ENCODE assay signal across 11 cellular contexts in genomic region chr14:67137744-67138371, GRCh38. TPM values are rescaled to one million over a fixed set of nuclear protein-coding genes. Genes with fewer than 3 reads are reported as not detected.
A peak's percentile ranks its signal among the peaks of the same experiment; 100 is the strongest.
DNase-seq lines count a peak whose midpoint lies in the region; ATAC-seq, FAIRE-seq and TF ChIP-seq lines count a peak whose summit lies in the region.
"Had no signal": no experiment of that assay in that cellular context is flagged by ENCODE, and none has a peak within 500 bp of the region (broad histone marks: within the 10 kb centered on the region; RNA-seq: fewer than 3 reads in every experiment).

No MANE protein-coding gene starts in this region.

- H3K4me2 ChIP-seq in A549 = no peak overlapping the region

- TF ChIP-seq EP300 in A549 (IDR thresholded peaks at IDR 0.05) = no peak

- ATAC-seq in A549 = no peak
- peak; percentile 26 for ATAC-seq in foreskin keratinocyte
- ATAC-seq in GM21381 (IDR thresholded peaks at IDR 0.05; ENCODE audit: unreplicated experiment) = no peak
- ATAC-seq in GM21529 (IDR thresholded peaks at IDR 0.05; ENCODE audit: unreplicated experiment) = no peak

- POLR2A ChIA-PET in A549 (lab: Yijun Ruan, JAX) = no interaction called here

- H3K27ac ChIP-seq in A549 = no peak overlapping the region
- no peak overlapping the region for H3K27ac ChIP-seq in foreskin keratinocyte

- H3K4me1 ChIP-seq in A549 = no peaks in the 10 kb centered on the region
- no peaks in the 10 kb centered on the region for H3K4me1 ChIP-seq in foreskin keratinocyte

- TF ChIP-seq POLR2A in A549 (IDR thresholded peaks at IDR 0.05; ENCODE audit: low read length) = no peak

- H3K9me3 ChIP-seq in A549 = no peaks in the 10 kb centered on the region

- H3K27me3 ChIP-seq in foreskin keratinocyte = no peaks in the 10 kb centered on the region

- peak; percentile 54 to 55 for TF ChIP-seq RAD21 in A549 (conservative IDR thresholded peaks at IDR 0.05 in 1 of 2, IDR thresholded peaks at IDR 0.05 in 1 of 2)

- no peak for FAIRE-seq in A549 (lab: Jason Lieb, UNC)

- TF ChIP-seq CTCF in A549 (IDR thresholded peaks at IDR 0.05) (peak; percentile 37; the same call in 2 of the 3 replicates), GM12864 (IDR thresholded peaks at IDR 0.05; ENCODE audit: low read depth, low read length, missing control alignments) (peak; percentile 34), foreskin keratinocyte (conservative IDR thresholded peaks at IDR 0.05) (peak; percentile 67)

- CTCF ChIA-PET in A549 (lab: Yijun Ruan, JAX) = interaction anchor here (0.8 to 1.1 kb wide), 4 partner anchors 13 to 735 kb away, joined by 3 to 4 read pairs (median 3); no protein-coding TSS in a partner anchor

- H3K4me3 ChIP-seq in A549 = no peak overlapping the region
- H3K4me3 ChIP-seq in GM12864 (ENCODE audit: low read depth, low read length) = no peak overlapping the region

- DNase-seq in A549 (ENCODE audit: low read depth in 1 of 2, low spot score in 1 of 2) = peak; percentile 11 to 21
- no peak for DNase-seq in GM12864 (ENCODE audit: low read depth)
- peak; percentile 65 for DNase-seq in RKO (ENCODE audit: low spot score)
- DNase-seq in foreskin keratinocyte = peak in 1 of 2 donors; percentile 2
- no peak for DNase-seq in kidney glomerular epithelial cell (lab: John Stamatoyannopoulos, UW)
- DNase-seq in NCI-H2227 treated with DMSO at 0.1 percent for 48 hours (lab: John Stamatoyannopoulos, UW) = no peak
- DNase-seq: activated CD8-positive, alpha-beta memory T cell treated with anti-CD3 and anti-CD28 coated beads for 24 hours; islet precursor cell had no signal

TF ChIP-seq in A549, 52 proteins besides CTCF, POLR2A, EP300 and RAD21:
- TF ChIP-seq ATOH8 (CRISPR knock-in tag; IDR thresholded peaks at IDR 0.05; ENCODE audit: low read depth) (no peak), NPAS2 (CRISPR knock-in tag; IDR thresholded peaks at IDR 0.05; ENCODE audit: borderline replicate concordance) (no peak), POLR2AphosphoS2 (conservative IDR thresholded peaks at IDR 0.05; ENCODE audit: low read length) (no peak), HOXB13 (CRISPR knock-in tag; IDR thresholded peaks at IDR 0.05; ENCODE audit: low read depth) (no peak)

RNA-seq across cellular contexts. Expression of gene GARIN2, which starts 51.4 kb away (rescaled TPM):
- polyA plus RNA-seq in A549 (2011; rRNA removed) = not detected in 2 replicates
- 0.01 TPM in 1 of 2 replicates, not detected in the other for polyA plus RNA-seq in A549 (2012; cell fraction: cytosol; rRNA removed)
- 0.06 and 0.13 TPM in 2 replicates for polyA plus RNA-seq in A549 (2012; cell fraction: nucleus; rRNA removed)
- 0.12 TPM in 1 of 3 replicates, not detected in the others for polyA plus RNA-seq in A549 (2017; fragmentation: RNase III; extraction: RNeasy Plus Mini Kit Qiagen cat#74134 plus additional on column Dnase treatment)
- not detected in 2 replicates for polyA minus RNA-seq in A549 (2011; rRNA and poly(A)+ RNA removed)
- 0.37 TPM in 1 of 2 replicates, not detected in the other for total RNA-seq in foreskin keratinocyte
- 0.07 and 0.09 TPM in 2 replicates for polyA plus RNA-seq in foreskin keratinocyte
- total RNA-seq: HT1080 had no signal

Comparison
In these comparisons a context has a peak if more than half of its experiments do, and no peak if none do; other contexts are left out.
1. DNase-seq: peak in A549 (2 of 2) and RKO (single experiment); none in GM12864 (single experiment), kidney glomerular epithelial cell (single experiment) and NCI-H2227 treated with DMSO at 0.1 percent for 48 hours (single experiment).
2. Peak in every context shown above with its lines, with median percentiles within 50 percentile points of each other: CTCF ChIP-seq.